13 cellular contexts compared by ENCODE assay signal in the genomic region with DNA sequence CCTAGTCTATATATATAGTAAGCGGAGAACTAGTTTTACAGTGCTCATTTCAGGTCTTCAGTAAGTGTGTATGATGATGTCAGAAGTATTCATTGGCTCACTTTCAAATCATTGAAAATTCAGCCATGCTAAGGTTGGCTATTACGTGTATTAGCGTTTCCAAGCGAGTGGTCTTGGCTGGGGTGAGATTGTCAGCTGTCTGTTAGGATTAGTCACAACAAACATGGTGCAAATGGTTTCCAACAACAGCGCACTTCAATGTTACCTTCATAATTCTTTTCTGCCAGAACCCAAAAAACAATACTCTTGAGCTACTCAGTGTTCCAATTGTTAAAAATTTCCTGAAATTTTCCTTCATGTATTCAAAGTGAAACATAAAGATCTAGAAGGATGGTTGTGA.
DNase-seq lines count a peak whose midpoint lies in the region; ATAC-seq, FAIRE-seq and TF ChIP-seq lines count a peak whose summit lies in the region.
"Had no signal": no experiment of that assay in that cellular context is flagged by ENCODE, and none has a peak within 500 bp of the region (broad histone marks: within the 10 kb centered on the region; RNA-seq: fewer than 3 reads in every experiment).

No MANE protein-coding gene starts in this region.

- no peak for FAIRE-seq in HepG2 (lab: Jason Lieb, UNC)

- H3K36me3 ChIP-seq in colonic mucosa = no peaks in the 10 kb centered on the region
- H3K36me3 ChIP-seq in HepG2 (replicated peaks in 1 of 2; ENCODE audit: control insufficient read depth in 1 of 2, insufficient read depth in 2 of 2, low read length in 2 of 2) = peaks cover 1 to 20% of the 10 kb centered on the region in 2 experiments; a peak in 4 of 5 replicates
- no peaks in the 10 kb centered on the region for H3K36me3 ChIP-seq in suprapubic skin
- no peaks in the 10 kb centered on the region for H3K36me3 ChIP-seq in CD8-positive, alpha-beta T cell (ENCODE audit: insufficient read depth, low read length)

- WGBS in HepG2 (ENCODE audit: low lambda C conversion rate) = over 99% methylated on average over 5 of the region's 5 CpGs
- 56% methylated on average over 5 of the region's 5 CpGs for WGBS in suprapubic skin

- POLR2A ChIA-PET in HepG2 (lab: Yijun Ruan, JAX) = no interaction called here
- POLR2A ChIA-PET in CD8-positive, alpha-beta T cell (lab: Charles Lee) = no interaction called here

- no peak for TF ChIP-seq RAD21 in HepG2 (CRISPR knock-in tag; IDR thresholded peaks at IDR 0.05)

- TF ChIP-seq CTCF in colonic mucosa (IDR thresholded peaks at IDR 0.05) (no peak), HepG2 (CRISPR knock-in tag; IDR thresholded peaks at IDR 0.05) (no peak), suprapubic skin (IDR thresholded peaks at IDR 0.05) (no peak)
- no peak for TF ChIP-seq CTCF in CD8-positive, alpha-beta T cell (IDR thresholded peaks at IDR 0.05)

- TF ChIP-seq EP300 in HepG2 (IDR thresholded peaks at IDR 0.05; ENCODE audit: low read depth in 2 of 2, low read length in 2 of 2) (no peak), HepG2 (CRISPR knock-in tag; IDR thresholded peaks at IDR 0.05; ENCODE audit: borderline replicate concordance) (no peak), suprapubic skin (IDR thresholded peaks at IDR 0.05) (no peak)

- peaks cover 2% of the 10 kb centered on the region for H3K4me1 Mint-ChIP-seq in CD8-positive, alpha-beta T cell (ENCODE audit: low read depth)

- TF ChIP-seq POLR2A in HepG2 (IDR thresholded peaks at IDR 0.05; ENCODE audit: insufficient read depth in 1 of 2, low read depth in 2 of 2, low read length in 2 of 2) (no peak), suprapubic skin (IDR thresholded peaks at IDR 0.05) (no peak)

- H3K9me3 ChIP-seq in colonic mucosa = no peaks in the 10 kb centered on the region
- H3K9me3 ChIP-seq in HepG2 (ENCODE audit: low read length) = no peaks in the 10 kb centered on the region
- no peaks in the 10 kb centered on the region for H3K9me3 ChIP-seq in suprapubic skin
- no peaks in the 10 kb centered on the region for H3K9me3 ChIP-seq in CD8-positive, alpha-beta T cell (ENCODE audit: low read length)

- CTCF ChIA-PET in HepG2 (lab: Yijun Ruan, JAX; ENCODE audit: low intra/inter-chr PET ratio, low total read pairs) = no interaction called here
- CTCF ChIA-PET in CD8-positive, alpha-beta T cell (lab: Charles Lee) = no interaction called here

- in situ Hi-C loops in HepG2 (cut with HindIII; ENCODE audit: extremely low pct_ligation_motif_present, low pct_unique_long_range_greater_than_20kb) = no loop called here

- peaks cover 4% of the 10 kb centered on the region for H3K27me3 Mint-ChIP-seq in CD8-positive, alpha-beta T cell (ENCODE audit: low read depth)

- no peak overlapping the region for H3K27ac Mint-ChIP-seq in CD8-positive, alpha-beta T cell
- H3K27ac Mint-ChIP-seq: naive B cell had no signal

- no peak overlapping the region for H2AFZ ChIP-seq in HepG2 (ENCODE audit: low read length)

- BruUV-seq in HepG2 (replicated peaks; lab: Mats Ljungman, UMichigan) = no TSS peak

- peaks cover 94% of the 10 kb centered on the region for H3K79me2 ChIP-seq in HepG2 (ENCODE audit: insufficient read depth, low read length)

- intact Hi-C loops in colonic mucosa (cut with DNase I) (no loop called here), HepG2 (cut with micrococcal nuclease; ENCODE audit: unreplicated experiment) (loop anchor here (2.0 to 10.0 kb wide), 4 partner anchors 13 to 225 kb away; no protein-coding TSS in a partner anchor)
- intact Hi-C loops in CD8-positive, alpha-beta T cell (cut with DNase I, micrococcal nuclease) = no loop called here

- H3K27ac ChIP-seq in colonic mucosa = peak overlapping the region; percentile 83
- H3K27ac ChIP-seq in HepG2 (ENCODE audit: extremely low read length, insufficient read depth, low read length) = peak overlapping the region; percentile 26
- H3K27ac ChIP-seq in suprapubic skin = peak overlapping the region; percentile 8
- H3K27ac ChIP-seq in CD8-positive, alpha-beta T cell (ENCODE audit: low read depth, low read length) = no peak overlapping the region

- no peaks in the 10 kb centered on the region for H3K27me3 ChIP-seq in colonic mucosa
- H3K27me3 ChIP-seq in HepG2 (ENCODE audit: control insufficient read depth in 1 of 2, insufficient read depth in 2 of 2, low read length in 2 of 2) = no peaks in the 10 kb centered on the region
- H3K27me3 ChIP-seq in suprapubic skin = no peaks in the 10 kb centered on the region
- no peaks in the 10 kb centered on the region for H3K27me3 ChIP-seq in CD8-positive, alpha-beta T cell (ENCODE audit: insufficient read depth, low read length)

- H3K9ac ChIP-seq in colonic mucosa (ENCODE audit: low read depth in 2 of 2, low read length in 2 of 2) (no peak overlapping the region), HepG2 (ENCODE audit: insufficient read depth, low read depth, low read length) (no peak overlapping the region)

- H3K4me1 ChIP-seq in colonic mucosa (no peaks in the 10 kb centered on the region), HepG2 (ENCODE audit: insufficient read depth, low read length) (peaks cover 69% of the 10 kb centered on the region), suprapubic skin (peaks cover 50% of the 10 kb centered on the region)
- H3K4me1 ChIP-seq in CD8-positive, alpha-beta T cell (ENCODE audit: insufficient read depth, low read length) = no peaks in the 10 kb centered on the region

- no peaks in the 10 kb centered on the region for H3K36me3 Mint-ChIP-seq in CD8-positive, alpha-beta T cell
- H3K36me3 Mint-ChIP-seq: naive B cell had no signal

- DNase-seq in NCI-H446 (lab: John Stamatoyannopoulos, UW) (peak; percentile 22 to 61), colonic mucosa (no peak), HepG2 (ENCODE audit: low spot score) (no peak), suprapubic skin (ENCODE audit: low spot score in 2 of 2) (no peak), HuH-7 (ENCODE audit: low spot score) (no peak)
- DNase-seq in activated CD4-positive, alpha-beta T cell treated with anti-CD3 and anti-CD28 coated beads for 48 hours = no peak
- no peak for DNase-seq in CD8-positive, alpha-beta T cell
- DNase-seq: Calu3; central memory CD4-positive, alpha-beta T cell; naive B cell; NCI-H1436; stimulated activated naive CD4-positive, alpha-beta T cell treated with Interleukin-2 at 50 U/mL for 16 hours had no signal

- no peak overlapping the region for H3K4me3 ChIP-seq in colonic mucosa
- H3K4me3 ChIP-seq in HepG2 (replicated peaks in 1 of 3; ENCODE audit: insufficient read depth in 1 of 3, low read depth in 2 of 3, low read length in 3 of 3) = no peak overlapping the region
- H3K4me3 ChIP-seq in suprapubic skin = peak overlapping the region; percentile 9
- H3K4me3 ChIP-seq in CD8-positive, alpha-beta T cell (ENCODE audit: low read depth, low read length) = no peak overlapping the region

- peak overlapping the region; percentile 30; the same call in 1 of the 2 replicates for H3K4me2 ChIP-seq in HepG2 (ENCODE audit: low read depth, low read length)

- H3K4me3 Mint-ChIP-seq in CD8-positive, alpha-beta T cell = no peak overlapping the region

- H4K20me1 ChIP-seq in HepG2 (ENCODE audit: insufficient read depth, low read length) = peaks cover 11% of the 10 kb centered on the region

- no peaks in the 10 kb centered on the region for H3K9me3 Mint-ChIP-seq in CD8-positive, alpha-beta T cell
- H3K9me3 Mint-ChIP-seq: naive B cell had no signal

- ATAC-seq in HepG2 (no peak), GM21576 (IDR thresholded peaks at IDR 0.05; ENCODE audit: unreplicated experiment) (no peak)
- no peak for ATAC-seq in CD8-positive, alpha-beta T cell

TF ChIP-seq in HepG2, 621 proteins besides CTCF, POLR2A, EP300 and RAD21:
- TF ChIP-seq CAMTA2 (CRISPR knock-in tag; IDR thresholded peaks at IDR 0.05; ENCODE audit: borderline replicate concordance) (no peak), ZNF879 (CRISPR knock-in tag; IDR thresholded peaks at IDR 0.05) (no peak), ZNF709 (CRISPR knock-in tag; IDR thresholded peaks at IDR 0.05) (no peak), RBFOX2 (IDR thresholded peaks at IDR 0.05; ENCODE audit: low read depth, low read length) (peak; percentile 42; the same call in 1 of the 2 replicates), RBM22 (optimal IDR thresholded peaks at IDR 0.05; ENCODE audit: low read length) (peak; percentile 42), ZNF652 (CRISPR knock-in tag; IDR thresholded peaks at IDR 0.05; ENCODE audit: borderline replicate concordance, low read depth) (no peak)

Comparison
In these comparisons a context has a peak if more than half of its experiments do, and no peak if none do; other contexts are left out.
1. DNase-seq: peak in NCI-H446 (2 of 2); none in colonic mucosa (single experiment), HepG2 (single experiment), suprapubic skin (0 of 2), activated CD4-positive, alpha-beta T cell treated with anti-CD3 and anti-CD28 coated beads for 48 hours (single experiment), HuH-7 (single experiment) and CD8-positive, alpha-beta T cell (0 of 7).